ENCODE assay signal across 17 cellular contexts in the genomic region with DNA sequence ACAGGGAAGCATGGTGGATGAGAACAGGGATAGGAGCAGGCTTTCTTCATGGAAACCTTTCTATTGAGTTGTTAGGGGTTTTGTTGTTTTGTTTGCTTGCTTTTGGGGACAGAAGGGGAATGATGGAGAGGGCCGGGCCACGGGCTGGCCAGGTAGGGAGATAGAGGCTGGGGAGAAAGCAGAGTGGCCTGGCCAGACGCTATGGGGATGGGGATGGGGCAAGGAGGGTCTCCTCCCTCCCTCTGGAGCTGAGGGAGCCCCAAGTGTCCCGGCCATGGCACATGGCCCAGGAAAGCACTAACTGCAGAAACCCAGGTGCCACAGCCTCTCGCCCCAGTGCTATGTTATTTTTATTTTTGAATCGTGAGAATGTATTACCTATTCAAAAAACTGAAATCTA. TPM values are rescaled to one million over a fixed set of nuclear protein-coding genes. Genes with fewer than 3 reads are reported as not detected.
DNase-seq lines count a peak whose midpoint lies in the region; TF ChIP-seq lines count a peak whose summit lies in the region.
"Had no signal": no experiment of that assay in that cellular context is flagged by ENCODE, and none has a peak within 500 bp of the region (broad histone marks: within the 10 kb centered on the region; RNA-seq: fewer than 3 reads in every experiment).

No MANE protein-coding gene starts in this region.

- no peak overlapping the region for H3K27ac ChIP-seq in esophagus muscularis mucosa (replicated peaks in 1 of 4)
- H3K27ac ChIP-seq: 22Rv1, A549, BLaER1 had no signal

- H3K9me3 ChIP-seq in esophagus muscularis mucosa, result peaks cover 0 to 7% (median 0%) of the 10 kb centered on the region in 4 donors
- H3K9me3 ChIP-seq: BLaER1 had no signal

- H3K4me3 Mint-ChIP-seq in T-helper 2 cell treated with Interferon-gamma antibody and Interleukin-4, amounts not matched to agents 5 μg/mL and 100 μg/mL, for 36 hours, result no peak overlapping the region
- H3K4me3 Mint-ChIP-seq: CD14-positive monocyte; CD4-positive, alpha-beta memory T cell; GM23338 had no signal

- no peak overlapping the region for H3K27ac Mint-ChIP-seq in T-helper 2 cell treated with Interferon-gamma antibody and Interleukin-4, amounts not matched to agents 5 μg/mL and 100 μg/mL, for 36 hours
- H3K27ac Mint-ChIP-seq: CD14-positive monocyte, GM23338 had no signal

- no peaks in the 10 kb centered on the region for H3K36me3 Mint-ChIP-seq in T-helper 2 cell treated with Interferon-gamma antibody and Interleukin-4, amounts not matched to agents 5 μg/mL and 100 μg/mL, for 36 hours (ENCODE audit: low read depth)
- H3K36me3 Mint-ChIP-seq: CD14-positive monocyte; CD4-positive, alpha-beta memory T cell had no signal

- H3K27me3 ChIP-seq in esophagus muscularis mucosa, result peaks cover 0 to 12% (median 0%) of the 10 kb centered on the region in 4 donors
- H3K27me3 ChIP-seq: BLaER1 had no signal

- H3K4me3 ChIP-seq in esophagus muscularis mucosa, result no peak overlapping the region
- H3K4me3 ChIP-seq: A549, BLaER1, GM23338 had no signal

- DNase-seq in T-helper 2 cell treated with Interferon-gamma antibody and Interleukin-4, amounts not matched to agents 5 μg/mL and 100 μg/mL, for 36 hours (ENCODE audit: low spot score), result peak; percentile 0
- DNase-seq in T-helper 2 cell (no peak), esophagus muscularis mucosa (ENCODE audit: extremely low spot score) (peak; percentile 75), mucosa of gallbladder (ENCODE audit: low spot score) (peak; percentile 4), ureter (ENCODE audit: low spot score) (peak; percentile 38), KG1 (lab: John Stamatoyannopoulos, UW) (no peak)
- DNase-seq in activated CD4-positive, alpha-beta T cell treated with anti-CD3 and anti-CD28 coated beads, Interleukin-2, amount 50 U/mL, for 48 hours, result no peak
- DNase-seq: CD4-positive, alpha-beta memory T cell; DMS153; DMS79; GF-D8; HCEC 1CT had no signal

- no peak for TF ChIP-seq POLR2A in esophagus muscularis mucosa (IDR thresholded peaks at IDR 0.05; ENCODE audit: low read depth)

- H3K9me3 Mint-ChIP-seq in T-helper 2 cell treated with Interferon-gamma antibody and Interleukin-4, amounts not matched to agents 5 μg/mL and 100 μg/mL, for 36 hours, result no peaks in the 10 kb centered on the region
- H3K9me3 Mint-ChIP-seq: GM23338 had no signal

- 70% methylated on average over 6 of the region's 6 CpGs for WGBS in esophagus muscularis mucosa

- TF ChIP-seq EP300 in esophagus muscularis mucosa (IDR thresholded peaks at IDR 0.05), result no peak

- no peaks in the 10 kb centered on the region for H3K4me1 ChIP-seq in esophagus muscularis mucosa
- H3K4me1 ChIP-seq: A549, BLaER1 had no signal

- TF ChIP-seq CTCF in esophagus muscularis mucosa (IDR thresholded peaks at IDR 0.05), result no peak

- no peaks in the 10 kb centered on the region for H3K36me3 ChIP-seq in esophagus muscularis mucosa
- H3K36me3 ChIP-seq: BLaER1 had no signal

- peaks cover 5% of the 10 kb centered on the region for H3K27me3 Mint-ChIP-seq in T-helper 2 cell treated with Interferon-gamma antibody and Interleukin-4, amounts not matched to agents 5 μg/mL and 100 μg/mL, for 36 hours (ENCODE audit: low read depth)

- H3K4me1 Mint-ChIP-seq in T-helper 2 cell treated with Interferon-gamma antibody and Interleukin-4, amounts not matched to agents 5 μg/mL and 100 μg/mL, for 36 hours (ENCODE audit: low read depth), result no peaks in the 10 kb centered on the region
- H3K4me1 Mint-ChIP-seq: CD14-positive monocyte; CD4-positive, alpha-beta memory T cell had no signal

- intact Hi-C loops in esophagus muscularis mucosa (cut with DNase I), result no loop called here

RNA-seq across cellular contexts. Expression of gene AOC1, which starts 10.0 kb away (rescaled TPM):
- total RNA-seq in esophagus muscularis mucosa (under 1 TPM in 3 of 4 donors, not detected in 1; 0.23 to 0.45 (median 0.33) TPM), mucosa of gallbladder (8.4 TPM), ureter (1.5 TPM)
- total RNA-seq: CD4-positive, alpha-beta memory T cell; GM23338 had no signal

Comparison
In these comparisons a context has a peak if more than half of its experiments do, and no peak if none do; other contexts are left out.
1. DNase-seq: peak in T-helper 2 cell treated with Interferon-gamma antibody and Interleukin-4, amounts not matched to agents 5 μg/mL and 100 μg/mL, for 36 hours (single experiment), esophagus muscularis mucosa (single experiment), mucosa of gallbladder (single experiment) and ureter (single experiment); none in T-helper 2 cell (0 of 5), activated CD4-positive, alpha-beta T cell treated with anti-CD3 and anti-CD28 coated beads, Interleukin-2, amount 50 U/mL, for 48 hours (0 of 2) and KG1 (single experiment).